ENCODE assay signal across 19 cellular contexts in genomic region chr2:142058149-142058548, GRCh38.
A peak's percentile ranks its signal among the peaks of the same experiment; 100 is the strongest.
DNase-seq lines count a peak whose midpoint lies in the region; ATAC-seq, FAIRE-seq and TF ChIP-seq lines count a peak whose summit lies in the region.
"Had no signal": no experiment of that assay in that cellular context is flagged by ENCODE, and none has a peak within 500 bp of the region (broad histone marks: within the 10 kb centered on the region; RNA-seq: fewer than 3 reads in every experiment).

No MANE protein-coding gene starts in this region.

- H3K4me1 ChIP-seq in HUES48 (ENCODE audit: control insufficient read depth, insufficient read depth, low read length), result no peaks in the 10 kb centered on the region
- H3K4me1 ChIP-seq in kidney (ENCODE audit: control insufficient read depth in 1 of 2, insufficient read depth in 1 of 2, low read depth in 1 of 2, low read length in 2 of 2), result no peaks in the 10 kb centered on the region

- no peaks in the 10 kb centered on the region for H3K27me3 ChIP-seq in HUES48 (ENCODE audit: control insufficient read depth, insufficient read depth, low read length)

- FAIRE-seq in kidney (lab: Jason Lieb, UNC), result no peak
- FAIRE-seq: GM12892, GM19239, H1 had no signal

- H3K9ac ChIP-seq in HUES48 (ENCODE audit: low read depth, low read length) (0 out of 2 replicates have a peak overlapping the region, but pooled peaks have one; percentile 7), kidney (ENCODE audit: low read length in 2 of 2) (no peak overlapping the region)
- H3K9ac ChIP-seq: GM23248 had no signal

- intact Hi-C loops in kidney (cut with DNase I), result no loop called here

- no peaks in the 10 kb centered on the region for H3K36me3 ChIP-seq in HUES48 (ENCODE audit: control insufficient read depth, insufficient read depth, low read length)
- no peaks in the 10 kb centered on the region for H3K36me3 ChIP-seq in kidney (ENCODE audit: control insufficient read depth in 1 of 2, insufficient read depth in 2 of 2, low read length in 2 of 2)

- no peak overlapping the region for H3K4me3 ChIP-seq in HUES48 (ENCODE audit: low read depth, low read length)
- no peak overlapping the region for H3K4me3 ChIP-seq in kidney (ENCODE audit: low read length in 2 of 2)
- H3K4me3 ChIP-seq: GM23248 had no signal

- no peak for ATAC-seq in GM18861 (IDR thresholded peaks at IDR 0.05; ENCODE audit: unreplicated experiment)

- DNase-seq in MV-4-11 (lab: John Stamatoyannopoulos, UW) (peak; percentile 46), amniotic epithelial cell (ENCODE audit: low read depth) (peak; percentile 16), retina (no peak), kidney (no peak)
- DNase-seq: C1 segment of cervical spinal cord; Calu3; CD4-positive, alpha-beta memory T cell; COR-L47; DMS53; DMS79 treated with DMSO at 0.1 percent for 48 hours; GF-D8; GM23248; H7; HCEC 1CT had no signal

- H3K9me3 ChIP-seq in HUES48 (ENCODE audit: control insufficient read depth, insufficient read depth, low read length), result no peaks in the 10 kb centered on the region
- no peaks in the 10 kb centered on the region for H3K9me3 ChIP-seq in kidney (ENCODE audit: control insufficient read depth in 1 of 2, low read length in 2 of 2)

- TF ChIP-seq CTCF in kidney (IDR thresholded peaks at IDR 0.05; ENCODE audit: borderline replicate concordance, extremely low read depth, insufficient read depth), result no peak

- H3K27ac ChIP-seq in HUES48 (ENCODE audit: low read depth, low read length), result no peak overlapping the region
- H3K27ac ChIP-seq in kidney (ENCODE audit: low read depth in 2 of 2, low read length in 2 of 2), result no peak overlapping the region
- H3K27ac ChIP-seq: GM23248 had no signal

Comparison
In these comparisons a context has a peak if more than half of its experiments do, and no peak if none do; other contexts are left out.
1. DNase-seq: peak in MV-4-11 (single experiment) and amniotic epithelial cell (single experiment); none in retina (single experiment) and kidney (single experiment).